Comparison of ENCODE assay signal across 13 cellular contexts in the genomic region with DNA sequence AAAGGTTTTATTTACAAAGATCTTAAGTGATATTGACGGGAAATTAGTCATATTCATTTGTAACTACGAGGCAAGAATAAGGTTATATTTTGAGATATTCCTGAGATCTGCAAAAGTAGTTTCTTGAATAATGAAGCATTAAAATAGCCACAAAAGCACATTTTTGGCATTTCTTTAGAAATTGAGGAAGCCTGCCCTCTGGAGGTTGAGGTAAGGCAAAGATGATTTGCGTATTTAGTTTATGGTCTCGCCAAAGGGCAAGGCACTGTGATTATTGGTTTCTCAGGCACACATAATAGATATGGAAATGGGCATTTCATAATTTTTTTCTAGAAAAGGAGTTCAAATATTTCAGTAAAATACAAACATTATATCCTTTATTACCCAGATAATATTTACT.
DNase-seq lines count a peak whose midpoint lies in the region; ATAC-seq, FAIRE-seq and TF ChIP-seq lines count a peak whose summit lies in the region.
"Had no signal": no experiment of that assay in that cellular context is flagged by ENCODE, and none has a peak within 500 bp of the region (broad histone marks: within the 10 kb centered on the region; RNA-seq: fewer than 3 reads in every experiment).

No MANE protein-coding gene starts in this region.

- no peaks in the 10 kb centered on the region for H3K4me1 Mint-ChIP-seq in neural progenitor cell
- H3K4me1 Mint-ChIP-seq: activated B cell treated with CpG ODN at 0.5 μM for 24 hours had no signal

- H3K9me3 ChIP-seq in Loucy (ENCODE audit: insufficient read depth, low read depth, low read length) = no peaks in the 10 kb centered on the region
- H3K9me3 ChIP-seq in adipocyte (ENCODE audit: control insufficient read depth, low read length) = peaks cover 22% of the 10 kb centered on the region
- peaks cover 4% of the 10 kb centered on the region for H3K9me3 ChIP-seq in neural progenitor cell (ENCODE audit: low read depth)

- H3K79me2 ChIP-seq in Loucy (ENCODE audit: insufficient read depth, low read length) (no peaks in the 10 kb centered on the region), neural progenitor cell (ENCODE audit: low read depth) (no peaks in the 10 kb centered on the region)

- no peaks in the 10 kb centered on the region for H3K9me2 ChIP-seq in Loucy (replicated peaks; ENCODE audit: low read depth, low read length)

- H3K27ac Mint-ChIP-seq in neural progenitor cell = no peak overlapping the region
- H3K27ac Mint-ChIP-seq: activated B cell treated with CpG ODN at 0.5 μM for 24 hours had no signal

- peaks cover 4% of the 10 kb centered on the region for H3K9me3 Mint-ChIP-seq in neural progenitor cell

- H3K4me3 Mint-ChIP-seq in neural progenitor cell = no peak overlapping the region
- H3K4me3 Mint-ChIP-seq: activated B cell treated with CpG ODN at 0.5 μM for 24 hours had no signal

- peak; percentile 3 for DNase-seq in adipocyte (ENCODE audit: low read depth)
- peak; percentile 36 for DNase-seq in neural progenitor cell (ENCODE audit: low spot score)
- DNase-seq in frontal cortex (ENCODE audit: low spot score in 2 of 2) = no peak
- DNase-seq: activated B cell treated with CpG ODN at 0.5 μM for 24 hours, esophagus squamous epithelium, left colon, NCI-H1048, substantia nigra, SW 1271 had no signal

- H3K36me3 ChIP-seq in Loucy (ENCODE audit: insufficient read depth, low read length) (no peaks in the 10 kb centered on the region), adipocyte (ENCODE audit: control insufficient read depth, insufficient read depth, low read length, severe bottlenecking) (no peaks in the 10 kb centered on the region), neural progenitor cell (no peaks in the 10 kb centered on the region)
- H3K36me3 ChIP-seq: esophagus squamous epithelium had no signal

- no peaks in the 10 kb centered on the region for H3K27me3 Mint-ChIP-seq in neural progenitor cell (ENCODE audit: insufficient read depth, low read depth)
- H3K27me3 Mint-ChIP-seq: activated B cell treated with CpG ODN at 0.5 μM for 24 hours had no signal

- ATAC-seq in GM18517 (IDR thresholded peaks at IDR 0.05; ENCODE audit: unreplicated experiment) = no peak
- no peak for ATAC-seq in HG02885 (IDR thresholded peaks at IDR 0.05; ENCODE audit: poor library complexity, unreplicated experiment)
- ATAC-seq: left colon had no signal

- H3K27ac ChIP-seq in neural progenitor cell = no peak overlapping the region
- H3K27ac ChIP-seq: esophagus squamous epithelium had no signal

- H2AFZ ChIP-seq in Loucy (ENCODE audit: low read length) (no peak overlapping the region), neural progenitor cell (replicated peaks) (no peak overlapping the region)

- H3K4me2 ChIP-seq in Loucy (ENCODE audit: low read depth, low read length, poor library complexity, severe bottlenecking) (no peak overlapping the region), neural progenitor cell (no peak overlapping the region)

- no peaks in the 10 kb centered on the region for H3K27me3 ChIP-seq in Loucy (ENCODE audit: insufficient read depth, low read length, poor library complexity, severe bottlenecking)
- H3K27me3 ChIP-seq in adipocyte (replicated peaks; ENCODE audit: control insufficient read depth, insufficient read depth, low read length) = no peaks in the 10 kb centered on the region
- no peaks in the 10 kb centered on the region for H3K27me3 ChIP-seq in neural progenitor cell
- H3K27me3 ChIP-seq: esophagus squamous epithelium had no signal

- H3K9ac ChIP-seq in Loucy (ENCODE audit: low read depth, low read length, poor library complexity, severe bottlenecking) (no peak overlapping the region), adipocyte (ENCODE audit: low read length) (no peak overlapping the region), neural progenitor cell (no peak overlapping the region)

- peak; percentile 28 for FAIRE-seq in G401.6 (lab: Jason Lieb, UNC)
- no peak for FAIRE-seq in frontal cortex (lab: Jason Lieb, UNC)

- H3F3A ChIP-seq in Loucy (ENCODE audit: low read depth) = no peaks in the 10 kb centered on the region
- H3F3A ChIP-seq in neural progenitor cell (ENCODE audit: low read depth) = no peaks in the 10 kb centered on the region

- no peaks in the 10 kb centered on the region for H4K20me1 ChIP-seq in Loucy (ENCODE audit: insufficient read depth, low read length, poor library complexity, severe bottlenecking)
- no peaks in the 10 kb centered on the region for H4K20me1 ChIP-seq in neural progenitor cell (ENCODE audit: low read depth)

- no peaks in the 10 kb centered on the region for H3K36me3 Mint-ChIP-seq in neural progenitor cell

- H3K4me1 ChIP-seq in Loucy (ENCODE audit: insufficient read depth, low read length, poor library complexity, severe bottlenecking) (no peaks in the 10 kb centered on the region), adipocyte (ENCODE audit: control insufficient read depth, insufficient read depth, low read length) (no peaks in the 10 kb centered on the region), neural progenitor cell (no peaks in the 10 kb centered on the region)
- H3K4me1 ChIP-seq: esophagus squamous epithelium had no signal

- TF ChIP-seq CTCF in Loucy (conservative IDR thresholded peaks at IDR 0.05; ENCODE audit: low read length) (peak; percentile 18; the same call in 1 of the 2 replicates), neural progenitor cell (IDR thresholded peaks at IDR 0.05) (peak; percentile 67)

- H3K4me3 ChIP-seq in Loucy (ENCODE audit: low read length, poor library complexity, severe bottlenecking) (no peak overlapping the region), adipocyte (ENCODE audit: low read length) (no peak overlapping the region), neural progenitor cell (no peak overlapping the region)
- H3K4me3 ChIP-seq: esophagus squamous epithelium had no signal

Comparison
In these comparisons a context has a peak if more than half of its experiments do, and no peak if none do; other contexts are left out.
1. DNase-seq: peak in adipocyte (single experiment) and neural progenitor cell (single experiment); none in frontal cortex (0 of 2).